3 cellular contexts compared by ENCODE assay signal in genomic region chr5:134992148-134992547, GRCh38.
TF ChIP-seq lines count a peak whose summit lies in the region.

No MANE protein-coding gene starts in this region.

TF ChIP-seq in A549, 52 proteins besides CTCF, POLR2A, EP300 and RAD21:
- TF ChIP-seq, protein P1, sequence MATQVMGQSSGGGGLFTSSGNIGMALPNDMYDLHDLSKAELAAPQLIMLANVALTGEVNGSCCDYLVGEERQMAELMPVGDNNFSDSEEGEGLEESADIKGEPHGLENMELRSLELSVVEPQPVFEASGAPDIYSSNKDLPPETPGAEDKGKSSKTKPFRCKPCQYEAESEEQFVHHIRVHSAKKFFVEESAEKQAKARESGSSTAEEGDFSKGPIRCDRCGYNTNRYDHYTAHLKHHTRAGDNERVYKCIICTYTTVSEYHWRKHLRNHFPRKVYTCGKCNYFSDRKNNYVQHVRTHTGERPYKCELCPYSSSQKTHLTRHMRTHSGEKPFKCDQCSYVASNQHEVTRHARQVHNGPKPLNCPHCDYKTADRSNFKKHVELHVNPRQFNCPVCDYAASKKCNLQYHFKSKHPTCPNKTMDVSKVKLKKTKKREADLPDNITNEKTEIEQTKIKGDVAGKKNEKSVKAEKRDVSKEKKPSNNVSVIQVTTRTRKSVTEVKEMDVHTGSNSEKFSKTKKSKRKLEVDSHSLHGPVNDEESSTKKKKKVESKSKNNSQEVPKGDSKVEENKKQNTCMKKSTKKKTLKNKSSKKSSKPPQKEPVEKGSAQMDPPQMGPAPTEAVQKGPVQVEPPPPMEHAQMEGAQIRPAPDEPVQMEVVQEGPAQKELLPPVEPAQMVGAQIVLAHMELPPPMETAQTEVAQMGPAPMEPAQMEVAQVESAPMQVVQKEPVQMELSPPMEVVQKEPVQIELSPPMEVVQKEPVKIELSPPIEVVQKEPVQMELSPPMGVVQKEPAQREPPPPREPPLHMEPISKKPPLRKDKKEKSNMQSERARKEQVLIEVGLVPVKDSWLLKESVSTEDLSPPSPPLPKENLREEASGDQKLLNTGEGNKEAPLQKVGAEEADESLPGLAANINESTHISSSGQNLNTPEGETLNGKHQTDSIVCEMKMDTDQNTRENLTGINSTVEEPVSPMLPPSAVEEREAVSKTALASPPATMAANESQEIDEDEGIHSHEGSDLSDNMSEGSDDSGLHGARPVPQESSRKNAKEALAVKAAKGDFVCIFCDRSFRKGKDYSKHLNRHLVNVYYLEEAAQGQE (IDR thresholded peaks at IDR 0.05), result no peak
- TF ChIP-seq HOXA7 (CRISPR knock-in tag; IDR thresholded peaks at IDR 0.05) (no peak), EHF (CRISPR knock-in tag; IDR thresholded peaks at IDR 0.05) (no peak), RFX5 (IDR thresholded peaks at IDR 0.05) (peak; percentile 85)

TF ChIP-seq in GM12878, 131 proteins besides CTCF, POLR2A, EP300 and RAD21:
- TF ChIP-seq SPI1 (IDR thresholded peaks at IDR 0.05; ENCODE audit: borderline replicate concordance, insufficient read depth, low read depth, low read length) (no peak), E2F4 (IDR thresholded peaks at IDR 0.05; ENCODE audit: low read depth, low read length) (no peak), CREB1 (IDR thresholded peaks at IDR 0.05; ENCODE audit: low read depth) (0 out of 2 replicates have a peak, but pooled peaks have one; percentile 15), ZNF274 (IDR thresholded peaks at IDR 0.05; ENCODE audit: insufficient read depth, insufficient read length) (no peak), ZBTB11 (CRISPR knock-in tag; IDR thresholded peaks at IDR 0.05) (no peak), RFX5 (IDR thresholded peaks at IDR 0.05; ENCODE audit: low read depth, low read length) (peak; percentile 78)

TF ChIP-seq in H1, 55 proteins besides CTCF, POLR2A, EP300 and RAD21:
- TF ChIP-seq RFX5 (IDR thresholded peaks at IDR 0.05; ENCODE audit: borderline replicate concordance, low read depth, low read length) (peak; percentile 63; the same call in 1 of the 2 replicates), GABPA (IDR thresholded peaks at IDR 0.05; ENCODE audit: borderline replicate concordance, insufficient read depth, low read length) (no peak)
